In the genomic region with DNA sequence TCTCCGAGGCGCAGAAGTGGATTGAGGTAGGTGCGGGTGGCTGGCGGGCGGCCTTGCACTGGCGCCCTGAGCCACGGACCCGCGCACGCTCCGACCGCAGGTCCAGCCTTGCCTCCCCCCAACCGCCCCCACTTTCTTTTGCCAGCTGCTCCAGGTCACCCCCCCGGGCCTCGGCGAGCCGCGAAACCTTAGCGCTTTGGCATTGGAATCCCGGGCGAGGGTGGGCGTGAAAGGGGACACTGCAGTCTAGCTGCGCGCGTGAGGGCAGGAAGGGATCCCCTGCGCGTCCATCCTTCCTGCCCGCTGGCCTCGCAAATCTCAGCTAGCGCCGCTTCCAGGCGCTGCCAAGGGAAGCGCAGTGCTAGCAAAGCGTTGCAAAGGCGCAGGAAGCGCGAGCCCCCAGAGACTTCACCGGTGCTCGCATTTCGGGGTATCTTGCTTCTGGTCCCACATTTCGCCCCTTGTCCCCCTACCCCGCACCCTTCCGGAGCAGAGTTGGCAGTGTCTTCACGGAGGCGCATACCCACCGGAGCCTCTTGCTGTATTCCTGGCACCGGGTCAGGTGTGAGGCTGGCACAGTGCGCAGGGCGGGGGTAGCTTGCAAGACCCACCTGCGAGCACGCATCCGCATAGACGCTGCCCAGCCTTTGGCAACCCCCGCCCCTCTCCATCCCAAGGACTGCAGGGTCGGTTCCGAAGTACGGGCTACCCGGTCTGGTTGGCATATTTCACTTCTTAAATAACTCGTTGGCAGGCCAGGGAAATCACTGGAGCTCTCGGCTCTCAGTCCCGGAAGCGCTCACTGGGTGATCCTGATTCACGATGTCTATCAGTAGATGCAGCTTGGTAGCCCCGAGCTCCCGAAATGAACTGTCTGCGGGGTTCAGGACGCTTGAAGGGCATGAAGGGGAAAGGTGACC, we compare ENCODE assay signal across 8 cellular contexts.
DNase-seq lines count a peak whose midpoint lies in the region; ATAC-seq and TF ChIP-seq lines count a peak whose summit lies in the region.

No MANE protein-coding gene starts in this region.

- ATAC-seq in heart right ventricle: peak; percentile 35 to 64 (median 47)
- ATAC-seq in GM19395 (IDR thresholded peaks at IDR 0.05; ENCODE audit: unreplicated experiment): no peak

- H3K4me2 ChIP-seq in parathyroid adenoma (ENCODE audit: low read length): peak overlapping the region; percentile 82

- no peaks in the 10 kb centered on the region for H3K79me2 ChIP-seq in parathyroid adenoma

- H2AFZ ChIP-seq in parathyroid adenoma: peak overlapping the region; percentile 84

- H3K9me3 ChIP-seq in heart right ventricle (peaks cover 0 to 6% (median 0%) of the 10 kb centered on the region in 11 donors), parathyroid adenoma (ENCODE audit: control insufficient read depth, low read length) (no peaks in the 10 kb centered on the region)

- intact Hi-C loops in heart right ventricle (cut with DNase I): loop anchor here in 9 of 10 donors (2.0 to 10.0 kb wide), 15 partner anchors 54 to 284 kb away; a partner anchor contains a TSS

- TF ChIP-seq CTCF in HFF-Myc (IDR thresholded peaks at IDR 0.05; ENCODE audit: low read depth, low read length, missing control alignments) (no peak), VCaP (conservative IDR thresholded peaks at IDR 0.05) (peak; percentile 19), heart right ventricle (IDR thresholded peaks at IDR 0.05) (no peak), parathyroid adenoma (IDR thresholded peaks at IDR 0.05) (no peak)

- peak; percentile 49 for DNase-seq in 8988T
- DNase-seq in HFF-Myc (ENCODE audit: extremely low read depth, low read depth): no peak
- peak; percentile 55 to 57 for DNase-seq in heart right ventricle
- DNase-seq in activated gamma-delta T cell (lab: John Stamatoyannopoulos, UW): no peak
- DNase-seq in stimulated activated CD4-positive, alpha-beta T cell treated with anti-CD3 and anti-CD28 coated beads, Interleukin-2, amount 100 ng/mL, for 48 hours: no peak

- H3K9ac ChIP-seq in parathyroid adenoma: no peak overlapping the region

- 1% methylated on average over 57 to 67 of the region's 67 CpGs for WGBS in heart right ventricle, 2 donors

- H3K27me3 ChIP-seq in heart right ventricle (peaks cover 0 to 39% (median 0%) of the 10 kb centered on the region in 7 donors), parathyroid adenoma (ENCODE audit: control insufficient read depth, insufficient read depth, low read length) (no peaks in the 10 kb centered on the region)

- H3K36me3 ChIP-seq in heart right ventricle (no peaks in the 10 kb centered on the region), parathyroid adenoma (ENCODE audit: control insufficient read depth, insufficient read depth, low read length) (no peaks in the 10 kb centered on the region)

- H3K4me3 ChIP-seq in HFF-Myc (replicated peaks; ENCODE audit: low read depth, low read length): peak overlapping the region; percentile 53
- H3K4me3 ChIP-seq in heart right ventricle: peak overlapping the region; percentile 72 to 97 (median 85)
- peak overlapping the region; percentile 84 for H3K4me3 ChIP-seq in parathyroid adenoma (ENCODE audit: low read depth, low read length)

- H3K4me1 ChIP-seq in heart right ventricle (peaks cover 12 to 55% (median 43%) of the 10 kb centered on the region in 9 donors), parathyroid adenoma (peaks cover 12% of the 10 kb centered on the region)

- H3K27ac ChIP-seq in VCaP (peak overlapping the region; percentile 98), heart right ventricle (peak overlapping the region; percentile 84 to 95 (median 92)), parathyroid adenoma (peak overlapping the region; percentile 69)

Comparison
In these comparisons a context has a peak if more than half of its experiments do, and no peak if none do; other contexts are left out.
1. DNase-seq: peak in 8988T (single experiment) and heart right ventricle (2 of 2); none in HFF-Myc (single experiment), activated gamma-delta T cell (single experiment) and stimulated activated CD4-positive, alpha-beta T cell treated with anti-CD3 and anti-CD28 coated beads, Interleukin-2, amount 100 ng/mL, for 48 hours (0 of 2).
2. Peak in every context shown above with its lines, with median percentiles within 50 percentile points of each other: H3K4me3 ChIP-seq and H3K27ac ChIP-seq.